Comparison of ENCODE assay signal across 8 cellular contexts in the genomic region with DNA sequence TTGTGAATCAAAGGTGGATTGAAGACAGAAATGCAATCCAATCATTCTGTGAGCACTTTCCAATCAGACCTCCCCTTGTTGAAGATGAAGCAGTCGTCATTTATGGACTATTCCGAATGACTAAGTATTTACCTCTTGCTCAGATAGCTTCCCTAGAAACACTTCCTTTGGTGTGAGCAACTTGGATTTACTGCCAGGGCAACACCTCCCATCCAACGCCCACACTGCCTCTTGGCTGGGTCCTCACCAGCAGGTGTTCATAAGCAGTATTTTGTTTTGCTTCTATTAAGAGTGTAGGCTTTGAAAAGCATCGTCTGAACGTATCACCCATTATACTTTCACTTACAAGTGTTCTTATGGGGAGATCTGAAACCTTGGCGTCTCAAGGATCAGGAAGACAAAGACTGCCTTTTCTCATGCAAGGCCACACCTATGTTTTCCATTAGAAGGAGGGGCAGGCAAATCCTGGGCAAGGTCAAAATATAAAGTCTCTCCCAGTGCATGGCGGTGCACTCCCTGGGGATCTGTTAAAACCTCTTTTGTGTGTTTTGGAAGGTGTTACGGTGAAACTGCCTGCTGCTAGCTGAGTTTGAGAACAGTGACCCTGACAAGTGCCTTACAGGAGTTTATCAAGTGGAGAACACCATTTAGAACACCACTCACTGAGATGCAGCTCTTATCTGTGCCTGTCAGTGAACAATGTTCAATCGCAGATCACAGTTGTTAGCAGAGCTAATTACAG. TPM values are rescaled to one million over a fixed set of nuclear protein-coding genes. Genes with fewer than 3 reads are reported as not detected.
A peak's percentile ranks its signal among the peaks of the same experiment; 100 is the strongest.
DNase-seq lines count a peak whose midpoint lies in the region; ATAC-seq and TF ChIP-seq lines count a peak whose summit lies in the region.

No MANE protein-coding gene starts in this region.

- peak overlapping the region; percentile 22 for H3K27ac Mint-ChIP-seq in activated naive CD8-positive, alpha-beta T cell treated with anti-CD3 and anti-CD28 coated beads, Interleukin-2, amount 10 ng/mL, durations not matched to agents 7 days and 5 days
- no peak overlapping the region for H3K27ac Mint-ChIP-seq in activated naive CD8-positive, alpha-beta T cell treated with anti-CD3 and anti-CD28 coated beads, Interleukin-2, amount 50 U/mL, for 24 hours
- H3K27ac Mint-ChIP-seq in stimulated activated naive CD8-positive, alpha-beta T cell treated with anti-CD3 and anti-CD28 coated beads, Interleukin-15, amount 100 ng/mL, for 72 hours, result no peak overlapping the region

- peaks cover 4% of the 10 kb centered on the region for H3K27me3 Mint-ChIP-seq in activated naive CD8-positive, alpha-beta T cell treated with anti-CD3 and anti-CD28 coated beads, Interleukin-2, amount 10 ng/mL, durations not matched to agents 7 days and 5 days
- H3K27me3 Mint-ChIP-seq in activated naive CD8-positive, alpha-beta T cell treated with anti-CD3 and anti-CD28 coated beads, Interleukin-2, amount 50 U/mL, for 24 hours, result no peaks in the 10 kb centered on the region
- no peaks in the 10 kb centered on the region for H3K27me3 Mint-ChIP-seq in stimulated activated naive CD8-positive, alpha-beta T cell treated with anti-CD3 and anti-CD28 coated beads, Interleukin-15, amount 100 ng/mL, for 72 hours

- H3K4me1 ChIP-seq in ascending aorta, result peaks cover 0 to 16% of the 10 kb centered on the region in 2 donors
- H3K4me1 ChIP-seq in iPS-15b (ENCODE audit: control insufficient read depth, insufficient read depth, low read length), result peaks cover 25% of the 10 kb centered on the region
- peaks cover 0 to 6% of the 10 kb centered on the region in 2 donors for H3K4me1 ChIP-seq in aorta (ENCODE audit: control insufficient read depth in 1 of 2, insufficient read depth in 2 of 2, low read length in 2 of 2)

- H3K36me3 ChIP-seq in ascending aorta, result no peaks in the 10 kb centered on the region
- no peaks in the 10 kb centered on the region for H3K36me3 ChIP-seq in iPS-15b (ENCODE audit: control insufficient read depth, insufficient read depth, low read length)
- no peaks in the 10 kb centered on the region for H3K36me3 ChIP-seq in aorta (ENCODE audit: control insufficient read depth in 1 of 2, insufficient read depth in 2 of 2, low read length in 1 of 2)

- H3K27me3 ChIP-seq in ascending aorta (no peaks in the 10 kb centered on the region), iPS-15b (ENCODE audit: control insufficient read depth, insufficient read depth, low read length) (no peaks in the 10 kb centered on the region), aorta (ENCODE audit: control insufficient read depth in 1 of 2, insufficient read depth in 2 of 2, low read length in 1 of 2) (no peaks in the 10 kb centered on the region)

- no peak for TF ChIP-seq CTCF in ascending aorta (IDR thresholded peaks at IDR 0.05)

- intact Hi-C loops in ascending aorta (cut with DNase I), result loop anchor here (1.0 kb wide), 1 partner anchor 11 kb away; a partner anchor contains a TSS
- intact Hi-C loops in aorta (cut with DNase I), result no loop called here

- H3K36me3 Mint-ChIP-seq in activated naive CD8-positive, alpha-beta T cell treated with anti-CD3 and anti-CD28 coated beads, Interleukin-2, amount 10 ng/mL, durations not matched to agents 7 days and 5 days, result no peaks in the 10 kb centered on the region
- H3K36me3 Mint-ChIP-seq in activated naive CD8-positive, alpha-beta T cell treated with anti-CD3 and anti-CD28 coated beads, Interleukin-2, amount 50 U/mL, for 24 hours (ENCODE audit: low read depth), result peaks cover 2% of the 10 kb centered on the region

- H3K9me3 ChIP-seq in ascending aorta (no peaks in the 10 kb centered on the region), iPS-15b (ENCODE audit: control insufficient read depth, insufficient read depth, low read length) (no peaks in the 10 kb centered on the region), aorta (ENCODE audit: control insufficient read depth, low read length) (no peaks in the 10 kb centered on the region)

- peaks cover 2% of the 10 kb centered on the region for H3K4me1 Mint-ChIP-seq in activated naive CD8-positive, alpha-beta T cell treated with anti-CD3 and anti-CD28 coated beads, Interleukin-2, amount 10 ng/mL, durations not matched to agents 7 days and 5 days
- H3K4me1 Mint-ChIP-seq in activated naive CD8-positive, alpha-beta T cell treated with anti-CD3 and anti-CD28 coated beads, Interleukin-2, amount 50 U/mL, for 24 hours, result no peaks in the 10 kb centered on the region
- H3K4me1 Mint-ChIP-seq in stimulated activated naive CD8-positive, alpha-beta T cell treated with anti-CD3 and anti-CD28 coated beads, Interleukin-15, amount 100 ng/mL, for 72 hours, result no peaks in the 10 kb centered on the region

- H3K4me3 ChIP-seq in ascending aorta (no peak overlapping the region), iPS-15b (ENCODE audit: low read depth, low read length) (peak overlapping the region; percentile 6), aorta (ENCODE audit: low read length in 2 of 2) (no peak overlapping the region)

- H3K27ac ChIP-seq in ascending aorta (peak overlapping the region; percentile 60 to 75), aorta (ENCODE audit: low read depth in 1 of 2, low read length in 2 of 2) (peak overlapping the region in 1 of 2 donors; percentile 69)

- no peak for ATAC-seq in activated naive CD8-positive, alpha-beta T cell treated with anti-CD3 and anti-CD28 coated beads, Interleukin-2, amount 10 ng/mL, durations not matched to agents 7 days and 5 days (ENCODE audit: low read depth)
- ATAC-seq in activated naive CD8-positive, alpha-beta T cell treated with anti-CD3 and anti-CD28 coated beads, Interleukin-2, amount 50 U/mL, for 24 hours, result no peak
- peak; percentile 61 for ATAC-seq in aorta (ENCODE audit: low FRiP score)
- no peak for ATAC-seq in GM19452 (IDR thresholded peaks at IDR 0.05; ENCODE audit: unreplicated experiment)
- ATAC-seq in stimulated activated naive CD8-positive, alpha-beta T cell treated with anti-CD3 and anti-CD28 coated beads, Interleukin-15, amount 100 ng/mL, for 72 hours, result no peak
- ATAC-seq in GM21360 (IDR thresholded peaks at IDR 0.05; ENCODE audit: unreplicated experiment), result no peak

- 38 to 39% methylated on average over 9 of the region's 9 CpGs for WGBS in aorta, 2 donors

- no peak overlapping the region for H3K9ac ChIP-seq in iPS-15b (ENCODE audit: low read depth, low read length)

- H3K9me3 Mint-ChIP-seq in activated naive CD8-positive, alpha-beta T cell treated with anti-CD3 and anti-CD28 coated beads, Interleukin-2, amount 10 ng/mL, durations not matched to agents 7 days and 5 days, result no peaks in the 10 kb centered on the region
- H3K9me3 Mint-ChIP-seq in activated naive CD8-positive, alpha-beta T cell treated with anti-CD3 and anti-CD28 coated beads, Interleukin-2, amount 50 U/mL, for 24 hours, result no peaks in the 10 kb centered on the region
- no peaks in the 10 kb centered on the region for H3K9me3 Mint-ChIP-seq in stimulated activated naive CD8-positive, alpha-beta T cell treated with anti-CD3 and anti-CD28 coated beads, Interleukin-15, amount 100 ng/mL, for 72 hours

- POLR2A ChIA-PET in activated naive CD8-positive, alpha-beta T cell treated with anti-CD3 and anti-CD28 coated beads, Interleukin-2, amount 10 ng/mL, durations not matched to agents 7 days and 5 days (lab: Charles Lee), result no interaction called here

- no peak overlapping the region for H3K4me3 Mint-ChIP-seq in activated naive CD8-positive, alpha-beta T cell treated with anti-CD3 and anti-CD28 coated beads, Interleukin-2, amount 10 ng/mL, durations not matched to agents 7 days and 5 days
- no peak overlapping the region for H3K4me3 Mint-ChIP-seq in activated naive CD8-positive, alpha-beta T cell treated with anti-CD3 and anti-CD28 coated beads, Interleukin-2, amount 50 U/mL, for 24 hours
- no peak overlapping the region for H3K4me3 Mint-ChIP-seq in stimulated activated naive CD8-positive, alpha-beta T cell treated with anti-CD3 and anti-CD28 coated beads, Interleukin-15, amount 100 ng/mL, for 72 hours

- no peak for DNase-seq in activated naive CD8-positive, alpha-beta T cell treated with anti-CD3 and anti-CD28 coated beads, Interleukin-2, amount 10 ng/mL, durations not matched to agents 7 days and 5 days
- no peak for DNase-seq in activated naive CD8-positive, alpha-beta T cell treated with anti-CD3 and anti-CD28 coated beads, Interleukin-2, amount 50 U/mL, for 24 hours
- DNase-seq in ascending aorta (ENCODE audit: low spot score in 2 of 2) (no peak), aorta (no peak)
- DNase-seq in stimulated activated naive CD8-positive, alpha-beta T cell treated with anti-CD3 and anti-CD28 coated beads, Interleukin-15, amount 100 ng/mL, for 72 hours, result no peak

RNA-seq across cellular contexts. Expression of a gene that starts 10.6 kb away (rescaled TPM):
- 1 to 10 TPM; 2.4 to 2.7 TPM for total RNA-seq in activated naive CD8-positive, alpha-beta T cell treated with anti-CD3 and anti-CD28 coated beads, Interleukin-2, amount 10 ng/mL, durations not matched to agents 7 days and 5 days
- 22.6 TPM for total RNA-seq in ascending aorta
- 10 to 100 TPM; 21.1 to 23.1 TPM for total RNA-seq in aorta
- under 1 TPM; 0.38 to 0.82 TPM for polyA plus RNA-seq in aorta

RNA-seq across cellular contexts. Expression of a gene that starts 32.4 kb away (rescaled TPM):
- 10 to 100 TPM in 1 of 2 experiments, 1 to 10 TPM in 1; 8.8 to 11.6 TPM for total RNA-seq in activated naive CD8-positive, alpha-beta T cell treated with anti-CD3 and anti-CD28 coated beads, Interleukin-2, amount 10 ng/mL, durations not matched to agents 7 days and 5 days
- total RNA-seq in ascending aorta (not detected), aorta (1 to 10 TPM; 4.2 to 6.2 TPM)
- polyA plus RNA-seq in aorta, result 1 to 10 TPM; 3.1 to 7.3 TPM
